Comparison of ENCODE assay signal across 1 cellular context in genomic region chr12:55922126-55922525, GRCh38.
TF ChIP-seq lines count a peak whose summit lies in the region.

No MANE protein-coding gene starts in this region.

TF ChIP-seq in HCT116, 20 proteins besides CTCF, POLR2A, EP300 and RAD21:
- TF ChIP-seq FOSL1 (IDR thresholded peaks at IDR 0.05; ENCODE audit: low read depth) (0 out of 2 replicates have a peak, but pooled peaks have one; percentile 14), CEBPB (IDR thresholded peaks at IDR 0.05; ENCODE audit: low read depth) (no peak)
TF ChIP-seq in HCT116: peak in this region for 1.
